ENCODE assay signal across 2 cellular contexts in genomic region chr5:175650430-175651215, GRCh38. TPM values are rescaled to one million over a fixed set of nuclear protein-coding genes. Genes with fewer than 3 reads are reported as not detected.
"Had no signal": no experiment of that assay in that cellular context is flagged by ENCODE, and none has a peak within 500 bp of the region (broad histone marks: within the 10 kb centered on the region; RNA-seq: fewer than 3 reads in every experiment).

No MANE protein-coding gene starts in this region.

RNA-seq across cellular contexts. Expression of gene HRH2, which starts 7.2 kb away (rescaled TPM):
- total RNA-seq: lung microvascular endothelial cell, osteocyte had no signal
